In the genomic region with DNA sequence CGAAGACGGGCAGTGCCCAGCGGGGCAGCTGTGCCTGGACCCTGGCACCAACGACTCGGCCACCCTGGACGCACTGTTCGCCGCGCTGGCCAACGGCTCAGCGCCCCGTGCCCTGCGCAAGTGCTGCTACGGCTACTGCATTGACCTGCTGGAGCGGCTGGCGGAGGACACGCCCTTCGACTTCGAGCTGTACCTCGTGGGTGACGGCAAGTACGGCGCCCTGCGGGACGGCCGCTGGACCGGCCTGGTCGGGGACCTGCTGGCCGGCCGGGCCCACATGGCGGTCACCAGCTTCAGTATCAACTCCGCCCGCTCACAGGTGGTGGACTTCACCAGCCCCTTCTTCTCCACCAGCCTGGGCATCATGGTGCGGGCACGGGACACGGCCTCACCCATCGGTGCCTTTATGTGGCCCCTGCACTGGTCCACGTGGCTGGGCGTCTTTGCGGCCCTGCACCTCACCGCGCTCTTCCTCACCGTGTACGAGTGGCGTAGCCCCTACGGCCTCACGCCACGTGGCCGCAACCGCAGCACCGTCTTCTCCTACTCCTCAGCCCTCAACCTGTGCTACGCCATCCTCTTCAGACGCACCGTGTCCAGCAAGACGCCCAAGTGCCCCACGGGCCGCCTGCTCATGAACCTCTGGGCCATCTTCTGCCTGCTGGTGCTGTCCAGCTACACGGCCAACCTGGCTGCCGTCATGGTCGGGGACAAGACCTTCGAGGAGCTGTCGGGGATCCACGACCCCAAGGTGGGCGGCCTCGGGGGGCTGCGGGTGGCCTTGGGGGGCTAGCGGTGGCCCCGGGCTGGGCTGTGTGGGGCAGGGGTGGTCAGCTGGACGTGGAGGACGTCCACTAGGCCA, we compare ENCODE assay signal across 30 cellular contexts. TPM values are rescaled to one million over a fixed set of nuclear protein-coding genes. Genes with fewer than 3 reads are reported as not detected.
DNase-seq lines count a peak whose midpoint lies in the region; ATAC-seq, FAIRE-seq and TF ChIP-seq lines count a peak whose summit lies in the region.
"Had no signal": no experiment of that assay in that cellular context is flagged by ENCODE, and none has a peak within 500 bp of the region (broad histone marks: within the 10 kb centered on the region; RNA-seq: fewer than 3 reads in every experiment).

No MANE protein-coding gene starts in this region.

- no peak overlapping the region for H4K8ac ChIP-seq in IMR-90 (ENCODE audit: low read depth in 2 of 2, low read length in 2 of 2)

- peak; percentile 13 for DNase-seq in NCI-H748 (lab: John Stamatoyannopoulos, UW; ENCODE audit: unreplicated experiment)
- DNase-seq in NCI-H748 treated with DMSO at 0.1 percent for 48 hours (lab: John Stamatoyannopoulos, UW) = no peak
- DNase-seq in IMR-90 = no peak
- peak; percentile 79 for DNase-seq in kidney
- DNase-seq in Caco-2 = no peak
- DNase-seq: activated CD4-positive, alpha-beta T cell treated with anti-CD3 and anti-CD28 coated beads for 1 hour; activated T-cell treated with anti-CD3 and anti-CD28 coated beads, Interleukin-2, amount 50 U/mL, for 4 hours; DND-41; effector CD8-positive, alpha-beta T cell; NCI-H1092; NCI-H1694; NCI-H446 treated with DMSO at 0.1 percent for 48 hours; stimulated activated naive CD4-positive, alpha-beta T cell had no signal

- intact Hi-C loops in IMR-90 (cut with micrococcal nuclease) (no loop called here), kidney (cut with DNase I) (no loop called here), Caco-2 (cut with micrococcal nuclease; ENCODE audit: unreplicated experiment) (no loop called here)

- peaks cover 14% of the 10 kb centered on the region for H3K4me1 ChIP-seq in IMR-90 (ENCODE audit: control insufficient read depth, insufficient read depth, low read length)
- H3K4me1 ChIP-seq in kidney (ENCODE audit: control insufficient read depth in 1 of 2, insufficient read depth in 1 of 2, low read depth in 1 of 2, low read length in 2 of 2) = no peaks in the 10 kb centered on the region
- peaks cover 9% of the 10 kb centered on the region; the same call in 1 of the 2 replicates for H3K4me1 ChIP-seq in Caco-2

- H2BK5ac ChIP-seq in IMR-90 (ENCODE audit: low read depth, low read length, poor library complexity, severe bottlenecking) = no peak overlapping the region

- H3K4me1 Mint-ChIP-seq in Caco-2 (ENCODE audit: low read depth, unreplicated experiment) = no peaks in the 10 kb centered on the region
- H3K4me1 Mint-ChIP-seq: nephron had no signal

- H3K14ac ChIP-seq in IMR-90 (replicated peaks; ENCODE audit: low read depth, low read length) = no peak overlapping the region

- H3K27me3 Mint-ChIP-seq in Caco-2 (ENCODE audit: insufficient read depth, unreplicated experiment) = peaks cover 7% of the 10 kb centered on the region

- H3K79me1 ChIP-seq in IMR-90 (ENCODE audit: low read depth in 1 of 2, low read length in 2 of 2) = peaks cover 0 to 8% of the 10 kb centered on the region in 2 experiments; a peak in 2 of 4 replicates

- WGBS in IMR-90 (ENCODE audit: extremely low coverage in 2 of 2, insufficient read length in 1 of 2), 2 experiments = 95% methylated on average over 44 of the region's 70 CpGs; no CpG with 5 or more reads in 1 of the 2 experiments

- no peak for FAIRE-seq in kidney (lab: Jason Lieb, UNC)

- no peaks in the 10 kb centered on the region for H3K9me3 Mint-ChIP-seq in Caco-2 (ENCODE audit: unreplicated experiment)
- H3K9me3 Mint-ChIP-seq: activated T-cell treated with anti-CD3 and anti-CD28 coated beads, Interleukin-2, amount 50 U/mL, for 4 hours; memory B cell; nephron had no signal

- no peak overlapping the region for H3K23ac ChIP-seq in IMR-90 (ENCODE audit: low read depth, low read length)

- CTCF ChIA-PET in IMR-90 (lab: Yijun Ruan, JAX) = no interaction called here
- CTCF ChIA-PET in Caco-2 (lab: Charles Lee) = no interaction called here

- peak overlapping the region; percentile 59 for H2AK5ac ChIP-seq in IMR-90 (ENCODE audit: low read depth, low read length)

- TF ChIP-seq CTCF in IMR-90 (conservative IDR thresholded peaks at IDR 0.05; ENCODE audit: low read depth, low read length) (no peak), kidney (IDR thresholded peaks at IDR 0.05; ENCODE audit: borderline replicate concordance, extremely low read depth, insufficient read depth) (no peak), Caco-2 (IDR thresholded peaks at IDR 0.05; ENCODE audit: insufficient read depth in 1 of 2, low read depth in 1 of 2, low read length in 1 of 2, severe bottlenecking in 1 of 2, unreplicated experiment in 1 of 2) (no peak)

- H3K9me3 ChIP-seq in IMR-90 (ENCODE audit: control insufficient read depth, insufficient read depth, low read length) (no peaks in the 10 kb centered on the region), kidney (ENCODE audit: control insufficient read depth in 1 of 2, low read length in 2 of 2) (no peaks in the 10 kb centered on the region), Caco-2 (no peaks in the 10 kb centered on the region)
- H3K9me3 ChIP-seq: upper lobe of left lung had no signal

- H2BK120ac ChIP-seq in IMR-90 (ENCODE audit: low read depth, low read length) = no peak overlapping the region

- in situ Hi-C loops in IMR-90 (cut with MboI; ENCODE audit: low sequenced_read_pairs) = no loop called here

- no peak for TF ChIP-seq POLR2A in IMR-90 (IDR thresholded peaks at IDR 0.05; ENCODE audit: low read depth, low read length)

- dilution Hi-C loops in IMR-90 (cut with HindIII; ENCODE audit: low sequenced_read_pairs, unreplicated experiment) = no loop called here

- BruUV-seq in IMR-90 (replicated peaks; lab: Mats Ljungman, UMichigan) (no TSS peak), Caco-2 (replicated peaks; lab: Mats Ljungman, UMichigan) (no TSS peak)

- TF ChIP-seq RAD21 in IMR-90 (IDR thresholded peaks at IDR 0.05; ENCODE audit: low read length) = no peak

- no peak overlapping the region for H2BK15ac ChIP-seq in IMR-90 (ENCODE audit: low read depth, low read length)

- no peak overlapping the region for H3K4me3 Mint-ChIP-seq in Caco-2 (ENCODE audit: unreplicated experiment)
- H3K4me3 Mint-ChIP-seq: activated T-cell treated with anti-CD3 and anti-CD28 coated beads, Interleukin-2, amount 50 U/mL, for 4 hours; CD14-positive monocyte; GM23338; memory B cell; nephron had no signal

- H4K20me1 ChIP-seq in IMR-90 (ENCODE audit: insufficient read depth, low read length) = peaks cover 25% of the 10 kb centered on the region

- no peak overlapping the region for H3K4ac ChIP-seq in IMR-90 (ENCODE audit: low read depth, low read length)

- H3K18ac ChIP-seq in IMR-90 (ENCODE audit: low read depth, low read length) = no peak overlapping the region

- ATAC-seq in IMR-90 (ENCODE audit: low read depth) (no peak), GM21447 (IDR thresholded peaks at IDR 0.05; ENCODE audit: unreplicated experiment) (no peak)
- ATAC-seq: activated T-cell treated with anti-CD3 and anti-CD28 coated beads, Interleukin-2, amount 50 U/mL, for 4 hours; GM23338; left lobe of liver had no signal

- H4K91ac ChIP-seq in IMR-90 (ENCODE audit: insufficient read depth, low read depth, low read length) = no peak overlapping the region

- no peak overlapping the region for H3K27ac Mint-ChIP-seq in Caco-2 (ENCODE audit: unreplicated experiment)
- H3K27ac Mint-ChIP-seq: GM23338, memory B cell, nephron had no signal

- H3K4me2 ChIP-seq in IMR-90 (ENCODE audit: low read depth, low read length) = no peak overlapping the region
- H3K4me2 ChIP-seq: GM23338 had no signal

- peaks cover 30% of the 10 kb centered on the region for H3K36me3 Mint-ChIP-seq in Caco-2 (ENCODE audit: insufficient read depth, unreplicated experiment)

- no peak overlapping the region for H4K5ac ChIP-seq in IMR-90 (ENCODE audit: low read depth, low read length)

- no peak overlapping the region for H2AFZ ChIP-seq in IMR-90 (replicated peaks; ENCODE audit: low read length, poor library complexity)
- H2AFZ ChIP-seq: GM23338 had no signal

- H3K56ac ChIP-seq in IMR-90 (ENCODE audit: extremely low read depth, insufficient read depth, low read length) = no peak overlapping the region

- no peak overlapping the region for H3K9ac ChIP-seq in IMR-90 (ENCODE audit: low read depth, low read length)
- H3K9ac ChIP-seq in kidney (ENCODE audit: low read length in 2 of 2) = no peak overlapping the region

- no peak overlapping the region for H2BK20ac ChIP-seq in IMR-90 (ENCODE audit: low read depth, low read length)

- H3K27me3 ChIP-seq in IMR-90 (ENCODE audit: control insufficient read depth, insufficient read depth, low read length) (peaks cover 11% of the 10 kb centered on the region; the same call in 1 of the 2 replicates), Caco-2 (replicated peaks; ENCODE audit: control insufficient read depth, insufficient read depth, low read length) (no peaks in the 10 kb centered on the region)

- POLR2A ChIA-PET in IMR-90 (lab: Charles Lee; ENCODE audit: unreplicated experiment) (no interaction called here), Caco-2 (lab: Charles Lee) (no interaction called here)

- peaks cover 2% of the 10 kb centered on the region; the same call in 1 of the 2 replicates for H3K36me3 ChIP-seq in IMR-90 (ENCODE audit: control insufficient read depth, insufficient read depth, low read length)
- H3K36me3 ChIP-seq in kidney (ENCODE audit: control insufficient read depth in 1 of 2, insufficient read depth in 2 of 2, low read length in 2 of 2) = no peaks in the 10 kb centered on the region
- no peaks in the 10 kb centered on the region for H3K36me3 ChIP-seq in Caco-2 (ENCODE audit: control insufficient read depth, insufficient read depth, low read length)

- H3K27ac ChIP-seq in IMR-90 (ENCODE audit: insufficient read depth, low read length) (no peak overlapping the region), kidney (ENCODE audit: low read depth in 2 of 2, low read length in 2 of 2) (no peak overlapping the region)
- H3K27ac ChIP-seq: coronary artery, upper lobe of left lung had no signal

- no peaks in the 10 kb centered on the region for H3K9me1 ChIP-seq in IMR-90 (ENCODE audit: insufficient read depth, low read length)

- H3K4me3 ChIP-seq in IMR-90 (ENCODE audit: insufficient read depth, low read depth, low read length) = no peak overlapping the region
- H3K4me3 ChIP-seq in kidney (ENCODE audit: low read length in 2 of 2) = no peak overlapping the region
- no peak overlapping the region for H3K4me3 ChIP-seq in Caco-2 (ENCODE audit: low read depth, low read length)
- H3K4me3 ChIP-seq: coronary artery, GM23338, upper lobe of left lung had no signal

- H2AK9ac ChIP-seq in IMR-90 (replicated peaks; ENCODE audit: low read depth, low read length, poor library complexity) = peak overlapping the region; percentile 72

RNA-seq across cellular contexts. Expression of gene GRIN3B, which starts 4.8 kb away (rescaled TPM):
- total RNA-seq in IMR-90 (2012; rRNA removed) (under 0.01 and 0.28 TPM in 2 replicates), kidney (0.44 TPM), Caco-2 (2022) (0.41 and 0.49 TPM in 2 replicates)
- polyA plus RNA-seq in IMR-90 (2012; rRNA removed) (0.91 and 1.8 TPM in 2 replicates), kidney (ENCODE audit: insufficient read depth, low read depth, low replicate concordance) (0.15 TPM)
- 1.0 and 2.6 TPM in 2 replicates for polyA plus RNA-seq in IMR-90 (2012; cell fraction: cytosol; rRNA removed)
- polyA plus RNA-seq in IMR-90 (2012; cell fraction: nucleus; rRNA removed; ENCODE audit: low replicate concordance) = 6.9 and 13.4 TPM in 2 replicates
- total RNA-seq: A172; activated CD8-positive, alpha-beta memory T cell treated with anti-CD3 and anti-CD28 coated beads for 36 hours; cardiac septum; left lobe of liver; M059J; skeletal muscle tissue had no signal

RNA-seq across cellular contexts. Expression of gene TMEM259, which starts 15.9 kb away (rescaled TPM):
- total RNA-seq in IMR-90 (2012; rRNA removed) (22.6 and 26.4 TPM in 2 replicates), kidney (180 TPM), Caco-2 (2022) (148 and 154 TPM in 2 replicates)
- polyA plus RNA-seq in IMR-90 (2012; rRNA removed) (153 and 181 TPM in 2 replicates), kidney (ENCODE audit: insufficient read depth, low read depth, low replicate concordance) (129 TPM)
- 88.4 and 194 TPM in 2 replicates for polyA plus RNA-seq in IMR-90 (2012; cell fraction: cytosol; rRNA removed)
- 867 and 2,100 TPM in 2 replicates for polyA plus RNA-seq in IMR-90 (2012; cell fraction: nucleus; rRNA removed; ENCODE audit: low replicate concordance)

RNA-seq across cellular contexts. Expression of gene RNU6-2, which starts 16.3 kb away (rescaled TPM):
- not detected in 2 replicates for total RNA-seq in IMR-90 (2012; rRNA removed)
- polyA plus RNA-seq in IMR-90 (2012; rRNA removed) = not detected in 2 replicates
- not detected in 2 replicates for polyA plus RNA-seq in IMR-90 (2012; cell fraction: cytosol; rRNA removed)
- not detected in 2 replicates for polyA plus RNA-seq in IMR-90 (2012; cell fraction: nucleus; rRNA removed; ENCODE audit: low replicate concordance)
- not detected for total RNA-seq in kidney
- not detected for polyA plus RNA-seq in kidney (ENCODE audit: insufficient read depth, low read depth, low replicate concordance)
- total RNA-seq in Caco-2 (2022) = not detected in 2 replicates
- total RNA-seq: A172; activated CD8-positive, alpha-beta memory T cell treated with anti-CD3 and anti-CD28 coated beads for 36 hours; activated T-cell treated with anti-CD3 and anti-CD28 coated beads, Interleukin-2, amount 50 U/mL, for 4 hours; cardiac septum; epithelial cell of proximal tubule; glomerular endothelial cell; GM23338; left lobe of liver; M059J; osteocyte; RPMI7951; skeletal muscle tissue; upper lobe of left lung had no signal
- polyA plus RNA-seq: CD14-positive monocyte, GM23338 had no signal

RNA-seq across cellular contexts. Expression of gene WDR18, which starts 20.9 kb away (rescaled TPM):
- total RNA-seq in IMR-90 (2012; rRNA removed) (37.1 and 38.9 TPM in 2 replicates), kidney (40.3 TPM), Caco-2 (2022) (89.5 and 96.8 TPM in 2 replicates)
- polyA plus RNA-seq in IMR-90 (2012; rRNA removed) (56.9 and 74.5 TPM in 2 replicates), kidney (ENCODE audit: insufficient read depth, low read depth, low replicate concordance) (77.2 TPM)
- polyA plus RNA-seq in IMR-90 (2012; cell fraction: cytosol; rRNA removed) = 28.1 and 66.5 TPM in 2 replicates
- polyA plus RNA-seq in IMR-90 (2012; cell fraction: nucleus; rRNA removed; ENCODE audit: low replicate concordance) = 114 and 350 TPM in 2 replicates

RNA-seq across cellular contexts. Expression of gene CNN2, which starts 21.4 kb away (rescaled TPM):
- 270 and 272 TPM in 2 replicates for total RNA-seq in IMR-90 (2012; rRNA removed)
- polyA plus RNA-seq in IMR-90 (2012; rRNA removed) = 385 and 395 TPM in 2 replicates
- polyA plus RNA-seq in IMR-90 (2012; cell fraction: cytosol; rRNA removed) = 751 and 1,323 TPM in 2 replicates
- 398 and 523 TPM in 2 replicates for polyA plus RNA-seq in IMR-90 (2012; cell fraction: nucleus; rRNA removed; ENCODE audit: low replicate concordance)
- 131 TPM for total RNA-seq in kidney
- polyA plus RNA-seq in kidney (ENCODE audit: insufficient read depth, low read depth, low replicate concordance) = 64.1 TPM
- total RNA-seq in Caco-2 (2022) = 194 and 221 TPM in 2 replicates

Comparison
In these comparisons a context has a peak if more than half of its experiments do, and no peak if none do; other contexts are left out.
1. DNase-seq: peak in NCI-H748 (single experiment) and kidney (single experiment); none in NCI-H748 treated with DMSO at 0.1 percent for 48 hours (single experiment), IMR-90 (single experiment) and Caco-2 (0 of 2).